ENCODE assay signal across 8 cellular contexts in genomic region chr3:98329392-98330124, GRCh38. TPM values are rescaled to one million over a fixed set of nuclear protein-coding genes. Genes with fewer than 3 reads are reported as not detected.
DNase-seq lines count a peak whose midpoint lies in the region; ATAC-seq and TF ChIP-seq lines count a peak whose summit lies in the region.

No MANE protein-coding gene starts in this region.

- TF ChIP-seq CTCF in AG10803 (conservative IDR thresholded peaks at IDR 0.05; ENCODE audit: low read length) = peak; percentile 88

- no peaks in the 10 kb centered on the region for H3K36me3 Mint-ChIP-seq in activated CD4-positive, alpha-beta T cell treated with anti-CD3 and anti-CD28 coated beads for 36 hours (ENCODE audit: low read depth)

- peaks cover 12 to 22% of the 10 kb centered on the region in 2 experiments for H3K27me3 ChIP-seq in mesenchymal stem cell (ENCODE audit: control insufficient read depth in 1 of 2, insufficient read depth in 1 of 2, low read length in 2 of 2)

- H3K27ac ChIP-seq in mesenchymal stem cell (ENCODE audit: low read length, poor library complexity, severe bottlenecking) = no peak overlapping the region

- H2BK12ac ChIP-seq in mesenchymal stem cell (ENCODE audit: low read length in 2 of 2) = no peak overlapping the region

- H3K36me3 ChIP-seq in mesenchymal stem cell (ENCODE audit: control insufficient read depth in 1 of 2, insufficient read depth in 2 of 2, low read depth in 1 of 2, low read length in 2 of 2) = no peaks in the 10 kb centered on the region

- H3K4me3 Mint-ChIP-seq in activated CD4-positive, alpha-beta T cell treated with anti-CD3 and anti-CD28 coated beads for 36 hours = no peak overlapping the region

- peaks cover 19% of the 10 kb centered on the region for H3K27me3 Mint-ChIP-seq in activated CD4-positive, alpha-beta T cell treated with anti-CD3 and anti-CD28 coated beads for 36 hours

- no peak overlapping the region for H3K27ac Mint-ChIP-seq in activated CD4-positive, alpha-beta T cell treated with anti-CD3 and anti-CD28 coated beads for 36 hours

- no peak overlapping the region for H2BK120ac ChIP-seq in mesenchymal stem cell (ENCODE audit: low read depth, low read length)

- H3K4me2 ChIP-seq in mesenchymal stem cell (ENCODE audit: low read length, poor library complexity, severe bottlenecking) = no peak overlapping the region

- no peaks in the 10 kb centered on the region for H3K79me1 ChIP-seq in mesenchymal stem cell (replicated peaks; ENCODE audit: low read length, poor library complexity, severe bottlenecking)

- H3K9me3 Mint-ChIP-seq in activated CD4-positive, alpha-beta T cell treated with anti-CD3 and anti-CD28 coated beads for 36 hours (ENCODE audit: low read depth) = no peaks in the 10 kb centered on the region

- no peak overlapping the region for H3K23ac ChIP-seq in mesenchymal stem cell (ENCODE audit: low read length in 2 of 2)

- no peak overlapping the region for H2AK5ac ChIP-seq in mesenchymal stem cell (ENCODE audit: low read length, severe bottlenecking)

- H3K9ac ChIP-seq in mesenchymal stem cell (ENCODE audit: low read length) = no peak overlapping the region

- H4K91ac ChIP-seq in mesenchymal stem cell (ENCODE audit: low read length) = no peak overlapping the region

- POLR2A ChIA-PET in activated CD4-positive, alpha-beta T cell treated with anti-CD3 and anti-CD28 coated beads for 36 hours (lab: Charles Lee) = no interaction called here

- no peak overlapping the region for H3K4ac ChIP-seq in mesenchymal stem cell (ENCODE audit: low read depth in 1 of 2, low read length in 2 of 2)

- H2AFZ ChIP-seq in mesenchymal stem cell (ENCODE audit: low read depth, low read length) = peak overlapping the region; percentile 51

- CTCF ChIA-PET in activated CD4-positive, alpha-beta T cell treated with anti-CD3 and anti-CD28 coated beads for 36 hours (lab: Charles Lee) = interaction anchor here (0.5 to 3.0 kb wide), 15 partner anchors 8 to 328 kb away, joined by 3 to 55 read pairs (median 3); no protein-coding TSS in a partner anchor

- peak; percentile 59 for ATAC-seq in GM18498 (IDR thresholded peaks at IDR 0.05; ENCODE audit: unreplicated experiment)
- ATAC-seq in HG02852 (IDR thresholded peaks at IDR 0.05; ENCODE audit: unreplicated experiment) = peak; percentile 57
- ATAC-seq in activated CD4-positive, alpha-beta T cell treated with anti-CD3 and anti-CD28 coated beads for 36 hours = peak; percentile 67

- H3K9me3 ChIP-seq in mesenchymal stem cell (ENCODE audit: control insufficient read depth, low read length) = no peaks in the 10 kb centered on the region

- H3K14ac ChIP-seq in mesenchymal stem cell (ENCODE audit: low read length in 2 of 2) = no peak overlapping the region

- H3K18ac ChIP-seq in mesenchymal stem cell (ENCODE audit: low read depth in 1 of 2, low read length in 2 of 2) = no peak overlapping the region

- DNase-seq in AG10803 (ENCODE audit: low read depth) (peak; percentile 52), NCI-H2107 (lab: John Stamatoyannopoulos, UW) (peak; percentile 3), mesenchymal stem cell (peak; percentile 61), superior temporal gyrus (ENCODE audit: extremely low spot score) (peak; percentile 84)
- peak; percentile 60 for DNase-seq in activated CD4-positive, alpha-beta T cell treated with anti-CD3 and anti-CD28 coated beads for 36 hours
- DNase-seq in effector CD8-positive, alpha-beta T cell (lab: John Stamatoyannopoulos, UW) = peak; percentile 1

- H2BK5ac ChIP-seq in mesenchymal stem cell (ENCODE audit: low read depth, low read length, poor library complexity, severe bottlenecking) = no peak overlapping the region

- no peaks in the 10 kb centered on the region for H3K4me1 Mint-ChIP-seq in activated CD4-positive, alpha-beta T cell treated with anti-CD3 and anti-CD28 coated beads for 36 hours

- no peak overlapping the region for H4K8ac ChIP-seq in mesenchymal stem cell (ENCODE audit: low read length)

- peaks cover 3% of the 10 kb centered on the region for H3K4me1 ChIP-seq in mesenchymal stem cell (ENCODE audit: control insufficient read depth, insufficient read depth, low read depth, low read length)

- WGBS in mesenchymal stem cell = 7% methylated on average over 6 of the region's 6 CpGs

- no peak overlapping the region for H2BK15ac ChIP-seq in mesenchymal stem cell (ENCODE audit: low read depth, poor library complexity, severe bottlenecking)

- intact Hi-C loops in activated CD4-positive, alpha-beta T cell treated with anti-CD3 and anti-CD28 coated beads for 36 hours (cut with DNase I, micrococcal nuclease) = loop anchor here (1.0 to 10.0 kb wide), 7 partner anchors 141 to 535 kb away; partner anchors contain the start of gene CPOX (in 1 of the 2)

- H3K4me3 ChIP-seq in AG10803 (ENCODE audit: low read length) = no peak overlapping the region
- no peak overlapping the region for H3K4me3 ChIP-seq in mesenchymal stem cell (ENCODE audit: insufficient read depth in 1 of 2, low read depth in 1 of 2, low read length in 2 of 2)

RNA-seq across cellular contexts. Expression of gene OR5K4, which starts 24.1 kb away (rescaled TPM):
- total RNA-seq in activated CD4-positive, alpha-beta T cell treated with anti-CD3 and anti-CD28 coated beads for 36 hours = not detected
- polyA plus RNA-seq in mesenchymal stem cell (2013, experiment 1 of 2) = not detected
- polyA plus RNA-seq in mesenchymal stem cell (2013, experiment 2 of 2) = not detected

RNA-seq across cellular contexts. Expression of gene OR5H2, which starts 47.3 kb away (rescaled TPM):
- not detected for total RNA-seq in activated CD4-positive, alpha-beta T cell treated with anti-CD3 and anti-CD28 coated beads for 36 hours
- polyA plus RNA-seq in mesenchymal stem cell (2013, experiment 1 of 2) = not detected
- polyA plus RNA-seq in mesenchymal stem cell (2013, experiment 2 of 2) = not detected

Comparison
In these comparisons a context has a peak if more than half of its experiments do, and no peak if none do; other contexts are left out.
1. DNase-seq: peak in every context shown above with its lines; median percentile 84 in superior temporal gyrus; 61 in mesenchymal stem cell; 60 in activated CD4-positive, alpha-beta T cell treated with anti-CD3 and anti-CD28 coated beads for 36 hours; 52 in AG10803; 3 in NCI-H2107; 1 in effector CD8-positive, alpha-beta T cell.